ENCODE assay signal across 19 cellular contexts in the genomic region with DNA sequence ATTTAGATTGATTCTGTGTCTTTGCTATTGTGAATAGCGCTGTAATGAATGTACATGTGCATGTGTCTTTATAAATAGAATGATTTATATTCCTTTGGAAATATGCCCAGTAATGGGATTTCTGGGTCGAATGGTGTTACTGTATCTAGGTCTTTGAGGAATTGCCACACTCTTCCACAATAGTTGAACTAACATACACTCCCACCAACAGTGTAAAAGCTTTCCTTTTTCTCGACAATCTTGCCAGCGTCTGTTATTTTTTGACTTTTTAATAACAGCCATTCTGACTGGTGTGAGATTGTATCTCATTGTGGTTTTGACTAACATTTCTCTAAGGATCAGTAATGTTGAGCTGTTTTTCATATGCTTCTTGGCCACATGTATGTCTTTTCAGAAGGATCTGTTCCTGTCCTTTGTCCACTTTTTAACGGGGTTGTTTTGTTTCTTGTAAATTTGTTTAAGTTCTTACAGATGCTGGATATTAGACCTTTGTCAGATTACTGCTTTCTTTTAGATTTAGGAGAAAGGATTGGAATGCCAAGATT.
DNase-seq lines count a peak whose midpoint lies in the region; TF ChIP-seq lines count a peak whose summit lies in the region.
"Had no signal": no experiment of that assay in that cellular context is flagged by ENCODE, and none has a peak within 500 bp of the region (broad histone marks: within the 10 kb centered on the region; RNA-seq: fewer than 3 reads in every experiment).

No MANE protein-coding gene starts in this region.

- POLR2A ChIA-PET in SK-N-SH (lab: Yijun Ruan, JAX), result no interaction called here

- CTCF ChIA-PET in SK-N-SH (lab: Yijun Ruan, JAX), result interaction anchor here (0.9 to 7.6 kb wide), 4 partner anchors 10 to 140 kb away, joined by 4 to 39 read pairs (median 4); a partner anchor contains a TSS

- H4K20me1 ChIP-seq in SK-N-SH (ENCODE audit: insufficient read depth) (no peaks in the 10 kb centered on the region), smooth muscle cell (ENCODE audit: low read depth) (no peaks in the 10 kb centered on the region)

- DNase-seq in HFFc6 (peak; percentile 76), SK-N-SH (no peak), fibroblast of peridontal ligament (ENCODE audit: extremely low read depth) (peak; percentile 58), smooth muscle cell (lab: John Stamatoyannopoulos, UW; ENCODE audit: unreplicated experiment) (no peak), SK-N-DZ (ENCODE audit: low spot score) (no peak), cerebellar nuclear complex (lab: John Stamatoyannopoulos, UW) (no peak)
- no peak for DNase-seq in effector memory CD4-positive, alpha-beta T cell
- DNase-seq: activated CD4-positive, CD25-positive, alpha-beta regulatory T cell; activated gamma-delta T cell treated with Interleukin-2 at 50 U/mL for 16 hours; glutamatergic neuron; NCI-H1930; NCI-H526 treated with DMSO at 0.1 percent for 48 hours; occipital lobe; RPMI8226; spleen; stimulated activated naive CD8-positive, alpha-beta T cell treated with anti-CD3 and anti-CD28 coated beads, Interleukin-15, Interleukin-2, amounts not matched to agents 100 U/mL and 50 U/mL, for 24 hours; uterus had no signal

- peak overlapping the region; percentile 67 for H3K4me3 Mint-ChIP-seq in HFFc6

- H3K4me2 ChIP-seq in SK-N-SH (peak overlapping the region; percentile 59), smooth muscle cell (peak overlapping the region; percentile 34)

- no peaks in the 10 kb centered on the region for H3K79me2 ChIP-seq in SK-N-SH (ENCODE audit: insufficient read depth)
- no peaks in the 10 kb centered on the region for H3K79me2 ChIP-seq in smooth muscle cell (ENCODE audit: low read depth)

- H3K27ac ChIP-seq in SK-N-SH (ENCODE audit: low read depth in 2 of 2, low read length in 1 of 2) (peak overlapping the region; percentile 56 to 78; a peak in 3 of 4 replicates), smooth muscle cell (ENCODE audit: low read depth) (peak overlapping the region; percentile 11)
- no peak overlapping the region for H3K27ac ChIP-seq in effector memory CD4-positive, alpha-beta T cell (ENCODE audit: insufficient read depth, low read length, poor library complexity, severe bottlenecking)
- H3K27ac ChIP-seq: HL-60, spleen, uterus had no signal

- H3K9me2 ChIP-seq in SK-N-SH, result no peaks in the 10 kb centered on the region

- H3K4me3 ChIP-seq in SK-N-SH (ENCODE audit: low read depth in 2 of 2, low read length in 1 of 2) (peak overlapping the region in 1 of 2 experiments; percentile 29; a peak in 1 of 4 replicates), smooth muscle cell (no peak overlapping the region)
- no peak overlapping the region for H3K4me3 ChIP-seq in effector memory CD4-positive, alpha-beta T cell (ENCODE audit: insufficient read depth, low read depth, low read length, poor library complexity, severe bottlenecking)
- H3K4me3 ChIP-seq: GM12878, spleen, uterus had no signal

- H3K4me1 ChIP-seq in SK-N-SH (ENCODE audit: control insufficient read depth in 1 of 2, insufficient read depth in 2 of 2, low read depth in 1 of 2, low read length in 1 of 2) (peaks cover 0 to 12% of the 10 kb centered on the region in 2 experiments; a peak in 2 of 4 replicates), smooth muscle cell (ENCODE audit: low read depth) (no peaks in the 10 kb centered on the region)
- no peaks in the 10 kb centered on the region for H3K4me1 ChIP-seq in effector memory CD4-positive, alpha-beta T cell (ENCODE audit: control insufficient read depth, insufficient read depth, low read length, poor library complexity, severe bottlenecking)
- H3K4me1 ChIP-seq: spleen, uterus had no signal

- no peaks in the 10 kb centered on the region for H3K9me3 Mint-ChIP-seq in HFFc6

- H2AFZ ChIP-seq in SK-N-SH (ENCODE audit: low read depth) (peak overlapping the region; percentile 37; the same call in 1 of the 2 replicates), smooth muscle cell (ENCODE audit: low read depth) (peak overlapping the region; percentile 20)

- peak in 1 of 2 experiments; percentile 57; a peak in 1 of 4 replicates for TF ChIP-seq EP300 in SK-N-SH (IDR thresholded peaks at IDR 0.05; ENCODE audit: borderline replicate concordance in 1 of 2, low read depth in 1 of 2, low read length in 1 of 2)

- H3K4me1 Mint-ChIP-seq in HFFc6 (ENCODE audit: low read depth), result peaks cover 38% of the 10 kb centered on the region

- no peaks in the 10 kb centered on the region; the same call in 1 of the 2 replicates for H3K27me3 Mint-ChIP-seq in HFFc6 (ENCODE audit: insufficient read depth)

- no peak for TF ChIP-seq RAD21 in SK-N-SH (IDR thresholded peaks at IDR 0.05; ENCODE audit: low read length)

- H3K36me3 ChIP-seq in SK-N-SH (replicated peaks in 1 of 2; ENCODE audit: control insufficient read depth in 1 of 2, insufficient read depth in 2 of 2, low read length in 1 of 2) (no peaks in the 10 kb centered on the region), smooth muscle cell (ENCODE audit: low read depth) (no peaks in the 10 kb centered on the region)
- no peaks in the 10 kb centered on the region for H3K36me3 ChIP-seq in effector memory CD4-positive, alpha-beta T cell (ENCODE audit: control insufficient read depth, insufficient read depth, low read length)
- H3K36me3 ChIP-seq: spleen, uterus had no signal

- 27% methylated on average over 5 of the region's 5 CpGs for WGBS in SK-N-SH (ENCODE audit: low lambda C conversion rate)
- WGBS in smooth muscle cell (ENCODE audit: low lambda C conversion rate), result 33% methylated on average over 5 of the region's 5 CpGs

- H3K9ac ChIP-seq in SK-N-SH (peak overlapping the region; percentile 48), smooth muscle cell (ENCODE audit: low read depth) (no peak overlapping the region)

- no peaks in the 10 kb centered on the region for H3K9me3 ChIP-seq in SK-N-SH
- no peaks in the 10 kb centered on the region for H3K9me3 ChIP-seq in smooth muscle cell (replicated peaks; ENCODE audit: low read depth)
- no peaks in the 10 kb centered on the region for H3K9me3 ChIP-seq in effector memory CD4-positive, alpha-beta T cell (ENCODE audit: control insufficient read depth, low read length)
- H3K9me3 ChIP-seq: spleen, uterus had no signal

- TF ChIP-seq CTCF in HFFc6 (IDR thresholded peaks at IDR 0.05) (no peak), SK-N-SH (IDR thresholded peaks at IDR 0.05) (no peak), smooth muscle cell (IDR thresholded peaks at IDR 0.05; ENCODE audit: borderline replicate concordance, insufficient read depth, poor library complexity, severe bottlenecking) (no peak)

- peaks cover 14% of the 10 kb centered on the region for H3F3A ChIP-seq in SK-N-SH (replicated peaks; ENCODE audit: insufficient read depth)
- H3F3A ChIP-seq in smooth muscle cell (ENCODE audit: low read depth), result no peaks in the 10 kb centered on the region

- peak overlapping the region; percentile 86 for H3K27ac Mint-ChIP-seq in HFFc6

- H3K36me3 Mint-ChIP-seq in HFFc6 (ENCODE audit: low read depth), result no peaks in the 10 kb centered on the region; the same call in 1 of the 2 replicates

- H3K27me3 ChIP-seq in SK-N-SH (ENCODE audit: insufficient read depth) (no peaks in the 10 kb centered on the region), smooth muscle cell (ENCODE audit: low read depth) (no peaks in the 10 kb centered on the region)
- no peaks in the 10 kb centered on the region for H3K27me3 ChIP-seq in effector memory CD4-positive, alpha-beta T cell (replicated peaks; ENCODE audit: control insufficient read depth, insufficient read depth, low read length, poor library complexity, severe bottlenecking)
- H3K27me3 ChIP-seq: spleen, uterus had no signal

TF ChIP-seq in SK-N-SH, 30 proteins besides CTCF, POLR2A, EP300 and RAD21 (continues in another document):
- peak; percentile 14; the same call in 1 of the 2 replicates for TF ChIP-seq RXRA (IDR thresholded peaks at IDR 0.05; ENCODE audit: borderline replicate concordance, low read depth)
- TF ChIP-seq NRF1 (IDR thresholded peaks at IDR 0.05; ENCODE audit: low read depth, low read length), result no peak
- no peak for TF ChIP-seq GABPA (IDR thresholded peaks at IDR 0.05; ENCODE audit: low read depth)
- no peak; the same call in 1 of the 2 replicates for TF ChIP-seq JUND (IDR thresholded peaks at IDR 0.05)
- TF ChIP-seq, protein P1, sequence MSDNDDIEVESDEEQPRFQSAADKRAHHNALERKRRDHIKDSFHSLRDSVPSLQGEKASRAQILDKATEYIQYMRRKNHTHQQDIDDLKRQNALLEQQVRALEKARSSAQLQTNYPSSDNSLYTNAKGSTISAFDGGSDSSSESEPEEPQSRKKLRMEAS (IDR thresholded peaks at IDR 0.05; ENCODE audit: low read depth), result peak; percentile 48; the same call in 1 of the 2 replicates
- TF ChIP-seq TAF1 (IDR thresholded peaks at IDR 0.05; ENCODE audit: borderline replicate concordance, low read depth, low read length), result no peak
- TF ChIP-seq, protein P2, sequence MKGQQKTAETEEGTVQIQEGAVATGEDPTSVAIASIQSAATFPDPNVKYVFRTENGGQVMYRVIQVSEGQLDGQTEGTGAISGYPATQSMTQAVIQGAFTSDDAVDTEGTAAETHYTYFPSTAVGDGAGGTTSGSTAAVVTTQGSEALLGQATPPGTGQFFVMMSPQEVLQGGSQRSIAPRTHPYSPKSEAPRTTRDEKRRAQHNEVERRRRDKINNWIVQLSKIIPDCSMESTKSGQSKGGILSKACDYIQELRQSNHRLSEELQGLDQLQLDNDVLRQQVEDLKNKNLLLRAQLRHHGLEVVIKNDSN (IDR thresholded peaks at IDR 0.05; ENCODE audit: borderline replicate concordance, low read depth), result no peak

Comparison
In these comparisons a context has a peak if more than half of its experiments do, and no peak if none do; other contexts are left out.
1. DNase-seq: peak in HFFc6 (single experiment) and fibroblast of peridontal ligament (single experiment); none in SK-N-SH (single experiment), smooth muscle cell (single experiment), SK-N-DZ (single experiment), effector memory CD4-positive, alpha-beta T cell (0 of 3) and cerebellar nuclear complex (0 of 2).